In the genomic region with DNA sequence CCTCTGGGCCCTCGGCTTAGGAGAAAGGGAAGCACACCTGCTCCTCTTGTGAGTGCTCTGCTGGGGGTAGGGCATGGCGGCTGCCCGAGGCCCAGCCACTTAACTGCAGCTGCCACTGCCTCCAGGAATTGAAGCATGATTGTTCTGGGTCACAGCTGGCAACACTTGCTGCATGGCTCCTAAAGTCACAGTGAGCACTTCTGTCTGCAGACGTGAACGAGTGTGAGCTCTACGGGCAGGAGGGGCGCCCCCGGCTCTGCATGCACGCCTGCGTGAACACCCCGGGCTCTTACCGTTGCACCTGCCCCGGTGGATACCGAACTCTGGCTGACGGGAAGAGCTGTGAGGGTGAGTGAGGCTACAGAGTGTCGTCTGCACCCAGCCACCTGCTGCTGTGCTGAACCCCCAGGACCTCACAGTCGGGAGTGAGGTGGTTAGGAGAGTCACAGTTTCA, we compare ENCODE assay signal across 9 cellular contexts. TPM values are rescaled to one million over a fixed set of nuclear protein-coding genes. Genes with fewer than 3 reads are reported as not detected.
A peak's percentile ranks its signal among the peaks of the same experiment; 100 is the strongest.
DNase-seq lines count a peak whose midpoint lies in the region; ATAC-seq, FAIRE-seq and TF ChIP-seq lines count a peak whose summit lies in the region.
"Had no signal": no experiment of that assay in that cellular context is flagged by ENCODE, and none has a peak within 500 bp of the region (broad histone marks: within the 10 kb centered on the region; RNA-seq: fewer than 3 reads in every experiment).

No MANE protein-coding gene starts in this region.

- intact Hi-C loops in K562 (cut with micrococcal nuclease), result no loop called here
- intact Hi-C loops in thyroid gland (cut with DNase I), result no loop called here

- H3K9me1 ChIP-seq in K562 (ENCODE audit: control insufficient read depth, insufficient read depth, low read length), result no peaks in the 10 kb centered on the region

- H3K9me3 Mint-ChIP-seq in T-helper 2 cell treated with Interferon-gamma antibody and Interleukin-4, amounts not matched to agents 5 μg/mL and 100 μg/mL, for 36 hours, result no peaks in the 10 kb centered on the region

- ATAC-seq in K562, result peak; percentile 32; the same call in 2 of the 3 replicates
- no peak for ATAC-seq in GM18498 (IDR thresholded peaks at IDR 0.05; ENCODE audit: unreplicated experiment)
- no peak for ATAC-seq in HG03378 (IDR thresholded peaks at IDR 0.05; ENCODE audit: unreplicated experiment)

- H3K9me3 ChIP-seq in K562 (replicated peaks; ENCODE audit: control insufficient read depth, insufficient read depth, low read depth, low read length), result peaks cover 5% of the 10 kb centered on the region; the same call in 1 of the 2 replicates
- no peaks in the 10 kb centered on the region for H3K9me3 ChIP-seq in thyroid gland
- no peaks in the 10 kb centered on the region for H3K9me3 ChIP-seq in BE2C

- POLR2A ChIA-PET in K562 (lab: Yijun Ruan, JAX), result interaction anchor here (1.1 kb wide), 1 partner anchor 10 kb away, joined by 5 read pairs; no protein-coding TSS in a partner anchor

- no peak overlapping the region for H3K4me3 ChIP-seq in K562
- no peak overlapping the region for H3K4me3 ChIP-seq in thyroid gland (replicated peaks in 1 of 3)
- no peak overlapping the region for H3K4me3 ChIP-seq in BE2C (ENCODE audit: low read depth, low read length)

- peak overlapping the region; percentile 79 for H3K27ac Mint-ChIP-seq in T-helper 2 cell treated with Interferon-gamma antibody and Interleukin-4, amounts not matched to agents 5 μg/mL and 100 μg/mL, for 36 hours

- H3K27me3 ChIP-seq in K562 (ENCODE audit: control insufficient read depth in 2 of 2, insufficient read depth in 2 of 2, low read length in 2 of 2) (no peaks in the 10 kb centered on the region; a peak in 1 of 5 replicates), thyroid gland (no peaks in the 10 kb centered on the region), BE2C (no peaks in the 10 kb centered on the region)

- H3K79me2 ChIP-seq in K562 (ENCODE audit: control insufficient read depth, insufficient read depth, low read length), result no peaks in the 10 kb centered on the region

- peak; percentile 89 for DNase-seq in NCI-H2029 (lab: John Stamatoyannopoulos, UW)
- DNase-seq in T-helper 2 cell treated with Interferon-gamma antibody and Interleukin-4, amounts not matched to agents 5 μg/mL and 100 μg/mL, for 36 hours (ENCODE audit: low spot score), result peak; percentile 38
- no peak for DNase-seq in K562 (ENCODE audit: extremely low read depth in 1 of 4, low spot score in 3 of 4)
- peak; percentile 64 to 69 for DNase-seq in thyroid gland
- no peak for DNase-seq in BE2C
- DNase-seq: NCI-H446 had no signal

- CTCF ChIA-PET in K562 (lab: Yijun Ruan, JAX; ENCODE audit: low intra/inter-chr PET ratio), result no interaction called here

- H4K20me1 ChIP-seq in K562 (replicated peaks; ENCODE audit: control insufficient read depth, insufficient read depth, low read length), result no peaks in the 10 kb centered on the region; the same call in 1 of the 2 replicates

- H3K9ac ChIP-seq in K562 (ENCODE audit: insufficient read depth in 1 of 2, low read depth in 2 of 2, low read length in 2 of 2), result no peak overlapping the region

- in situ Hi-C loops in K562 (cut with MboI), result no loop called here

- H2AFZ ChIP-seq in K562 (ENCODE audit: low read depth, low read length), result no peak overlapping the region; the same call in 1 of the 2 replicates

- FAIRE-seq in K562 (lab: Jason Lieb, UNC), result no peak
- FAIRE-seq: GM12892 had no signal

- no peaks in the 10 kb centered on the region for H3K27me3 Mint-ChIP-seq in T-helper 2 cell treated with Interferon-gamma antibody and Interleukin-4, amounts not matched to agents 5 μg/mL and 100 μg/mL, for 36 hours (ENCODE audit: low read depth)

- H3K36me3 ChIP-seq in K562 (ENCODE audit: control insufficient read depth, insufficient read depth, low read length), result no peaks in the 10 kb centered on the region
- H3K36me3 ChIP-seq in thyroid gland, result no peaks in the 10 kb centered on the region
- H3K36me3 ChIP-seq in BE2C, result no peaks in the 10 kb centered on the region

- peak overlapping the region; percentile 82 for H3K4me3 Mint-ChIP-seq in T-helper 2 cell treated with Interferon-gamma antibody and Interleukin-4, amounts not matched to agents 5 μg/mL and 100 μg/mL, for 36 hours

- WGBS in K562 (ENCODE audit: insufficient coverage, low coverage, missing lambda C conversion rate), result 44% methylated on average over 16 of the region's 17 CpGs
- WGBS in thyroid gland, 2 donors, result 50 to 61% methylated on average over 3 to 17 of the region's 17 CpGs

- TF ChIP-seq RAD21 in K562 (CRISPR knock-in tag; conservative IDR thresholded peaks at IDR 0.05 in 1 of 2, IDR thresholded peaks at IDR 0.05 in 1 of 2), result no peak

- peaks cover 14% of the 10 kb centered on the region for H3K36me3 Mint-ChIP-seq in T-helper 2 cell treated with Interferon-gamma antibody and Interleukin-4, amounts not matched to agents 5 μg/mL and 100 μg/mL, for 36 hours (ENCODE audit: low read depth)

- no peak for TF ChIP-seq POLR2A in K562 (conservative IDR thresholded peaks at IDR 0.05)
- no peak for TF ChIP-seq POLR2A in thyroid gland (IDR thresholded peaks at IDR 0.05)

- H3K27ac ChIP-seq in K562 (ENCODE audit: extremely low read depth, low read depth, low read length) (no peak overlapping the region), thyroid gland (no peak overlapping the region)

- no peak for TF ChIP-seq CTCF in K562 (IDR thresholded peaks at IDR 0.05 in 2 of 3, conservative IDR thresholded peaks at IDR 0.05 in 1 of 3; ENCODE audit: insufficient read depth in 2 of 3, low read depth in 1 of 3, low read length in 3 of 3)
- no peak for TF ChIP-seq CTCF in thyroid gland (IDR thresholded peaks at IDR 0.05)
- TF ChIP-seq CTCF in BE2C (IDR thresholded peaks at IDR 0.05; ENCODE audit: low read depth, low read length), result no peak

- peaks cover 43% of the 10 kb centered on the region for H3K4me1 Mint-ChIP-seq in T-helper 2 cell treated with Interferon-gamma antibody and Interleukin-4, amounts not matched to agents 5 μg/mL and 100 μg/mL, for 36 hours (ENCODE audit: low read depth)

- H3K4me1 ChIP-seq in K562 (replicated peaks in 1 of 2; ENCODE audit: control insufficient read depth in 2 of 2, insufficient read depth in 2 of 2, low read length in 2 of 2) (peaks cover 4 to 15% of the 10 kb centered on the region in 2 experiments), thyroid gland (peaks cover 0 to 7% of the 10 kb centered on the region in 2 donors), BE2C (no peaks in the 10 kb centered on the region)

- no TSS peak for BruUV-seq in K562 (replicated peaks; lab: Mats Ljungman, UMichigan)

- TF ChIP-seq EP300 in K562 (IDR thresholded peaks at IDR 0.05; ENCODE audit: low read length), result no peak

- no peak overlapping the region for H3K4me2 ChIP-seq in K562 (ENCODE audit: insufficient read depth, low read length)

TF ChIP-seq in K562, 482 proteins besides CTCF, POLR2A, EP300 and RAD21:
- TF ChIP-seq PTRF (tag; IDR thresholded peaks at IDR 0.05), result no peak
- no peak for TF ChIP-seq ELF4 (CRISPR knock-in tag; IDR thresholded peaks at IDR 0.05)
- TF ChIP-seq, protein P1, sequence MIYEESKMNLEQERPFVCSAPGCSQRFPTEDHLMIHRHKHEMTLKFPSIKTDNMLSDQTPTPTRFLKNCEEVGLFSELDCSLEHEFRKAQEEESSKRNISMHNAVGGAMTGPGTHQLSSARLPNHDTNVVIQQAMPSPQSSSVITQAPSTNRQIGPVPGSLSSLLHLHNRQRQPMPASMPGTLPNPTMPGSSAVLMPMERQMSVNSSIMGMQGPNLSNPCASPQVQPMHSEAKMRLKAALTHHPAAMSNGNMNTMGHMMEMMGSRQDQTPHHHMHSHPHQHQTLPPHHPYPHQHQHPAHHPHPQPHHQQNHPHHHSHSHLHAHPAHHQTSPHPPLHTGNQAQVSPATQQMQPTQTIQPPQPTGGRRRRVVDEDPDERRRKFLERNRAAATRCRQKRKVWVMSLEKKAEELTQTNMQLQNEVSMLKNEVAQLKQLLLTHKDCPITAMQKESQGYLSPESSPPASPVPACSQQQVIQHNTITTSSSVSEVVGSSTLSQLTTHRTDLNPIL (CRISPR knock-in tag; IDR thresholded peaks at IDR 0.05), result no peak
- TF ChIP-seq CEBPB (tag; IDR thresholded peaks at IDR 0.05), result no peak
- TF ChIP-seq FOXP1 (CRISPR knock-in tag; IDR thresholded peaks at IDR 0.05), result no peak
- TF ChIP-seq DNMT1 (IDR thresholded peaks at IDR 0.05), result no peak
- TF ChIP-seq PHTF2 (CRISPR knock-in tag; IDR thresholded peaks at IDR 0.05), result no peak
- TF ChIP-seq, protein P2, sequence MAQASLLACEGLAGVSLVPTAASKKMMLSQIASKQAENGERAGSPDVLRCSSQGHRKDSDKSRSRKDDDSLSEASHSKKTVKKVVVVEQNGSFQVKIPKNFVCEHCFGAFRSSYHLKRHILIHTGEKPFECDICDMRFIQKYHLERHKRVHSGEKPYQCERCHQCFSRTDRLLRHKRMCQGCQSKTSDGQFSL (CRISPR knock-in tag; IDR thresholded peaks at IDR 0.05), result no peak
- TF ChIP-seq, protein P2 (tag; IDR thresholded peaks at IDR 0.05), result no peak
- TF ChIP-seq TBP (optimal IDR thresholded peaks at IDR 0.05; ENCODE audit: low read depth, low read length), result no peak

RNA-seq across cellular contexts. Expression of a gene that starts 44.4 kb away (rescaled TPM):
- not detected in 2 replicates for total RNA-seq in K562 (2011; cell fraction: chromatin; rRNA removed; ENCODE audit: low replicate concordance)
- not detected in 2 replicates for total RNA-seq in K562 (2011; cell fraction: nucleolus; rRNA removed)
- not detected in 2 replicates for total RNA-seq in K562 (2011; cell fraction: nucleoplasm; rRNA removed)
- total RNA-seq in K562 (2014; rRNA removed) (not detected in 2 replicates), K562 (2014; rRNA removed; fragmentation: Illumina TruSeq; extraction: Trizol) (not detected in 2 replicates), K562 (2015; rRNA removed; fragmentation: Illumina TruSeq; extraction: Trizol) (not detected in 2 replicates), K562 (2021) (0.13 TPM in 1 of 2 replicates, not detected in the other), thyroid gland (10 to 100 TPM; 10.3 to 33.6 (median 16.4) TPM)
- polyA plus RNA-seq in K562 (2011; rRNA removed) (not detected in 2 replicates), K562 (2014; fragmentation: Illumina TruSeq; extraction: Trizol) (not detected in 2 replicates), K562 (2014; fragmentation: Nextera tagmentation; extraction: Ambion mirVana) (not detected), K562 (2014; rRNA removed) (not detected in 2 replicates)
- not detected in 2 replicates for polyA plus RNA-seq in K562 (2011; cell fraction: cytosol; rRNA removed)
- polyA plus RNA-seq in K562 (2011; cell fraction: nucleus; rRNA removed), result not detected in 2 replicates
- not detected in 2 replicates for polyA plus RNA-seq in K562 (2012)
- polyA minus RNA-seq in K562 (2011; rRNA and poly(A)+ RNA removed), result not detected in 2 replicates
- not detected in 2 replicates for polyA minus RNA-seq in K562 (2011; cell fraction: cytosol; rRNA and poly(A)+ RNA removed)
- polyA minus RNA-seq in K562 (2011; cell fraction: nucleus; rRNA and poly(A)+ RNA removed), result not detected in 2 replicates
- polyA plus RNA-seq in BE2C (2012; ENCODE audit: insufficient read depth, insufficient read length, low read depth), result not detected

Comparison
In these comparisons a context has a peak if more than half of its experiments do, and no peak if none do; other contexts are left out.
1. DNase-seq: peak in NCI-H2029 (single experiment), T-helper 2 cell treated with Interferon-gamma antibody and Interleukin-4, amounts not matched to agents 5 μg/mL and 100 μg/mL, for 36 hours (single experiment) and thyroid gland (2 of 2); none in K562 (0 of 4) and BE2C (single experiment).
2. RNA of a gene that starts 44.4 kb away (total RNA-seq): 10.3 to 33.6 TPM in thyroid gland; 0.13 TPM in K562; every median in the first group is over 10 times any median in the second.